In genomic region chr4:61202100-61202637, GRCh38 we compare ENCODE assay signal across 8 cellular contexts. TPM values are rescaled to one million over a fixed set of nuclear protein-coding genes. Genes with fewer than 3 reads are reported as not detected.
A peak's percentile ranks its signal among the peaks of the same experiment; 100 is the strongest.
DNase-seq lines count a peak whose midpoint lies in the region; ATAC-seq and TF ChIP-seq lines count a peak whose summit lies in the region.

No MANE protein-coding gene starts in this region.

- H3K27ac Mint-ChIP-seq in activated T-helper 2 cell treated with anti-CD3 and anti-CD28 coated beads, Interferon-gamma antibody, Interleukin-2, Interleukin-4, amounts not matched to agents 10 μg/mL and 5 μg/mL and 100 μg/mL, durations not matched to agents 14 hours and 24 hours and 36 hours, result no peak overlapping the region

- H3K9me3 ChIP-seq in iPS-18c (ENCODE audit: control insufficient read depth, insufficient read depth, low read length), result peaks cover 3% of the 10 kb centered on the region
- H3K9me3 ChIP-seq in smooth muscle cell (replicated peaks; ENCODE audit: low read depth), result no peaks in the 10 kb centered on the region

- no peak overlapping the region for H3K9ac ChIP-seq in smooth muscle cell (ENCODE audit: low read depth)

- peak; percentile 29 for TF ChIP-seq CTCF in astrocyte of the cerebellum (IDR thresholded peaks at IDR 0.05; ENCODE audit: low read depth, low read length, missing control alignments)
- no peak for TF ChIP-seq CTCF in smooth muscle cell (IDR thresholded peaks at IDR 0.05; ENCODE audit: borderline replicate concordance, insufficient read depth, poor library complexity, severe bottlenecking)

- peak; percentile 47 for DNase-seq in HT1080 (ENCODE audit: low read depth)
- no peak for DNase-seq in astrocyte of the cerebellum (ENCODE audit: low read depth)
- no peak for DNase-seq in smooth muscle cell (lab: John Stamatoyannopoulos, UW; ENCODE audit: unreplicated experiment)
- DNase-seq in activated T-helper 2 cell treated with anti-CD3 and anti-CD28 coated beads, Interferon-gamma antibody, Interleukin-2, Interleukin-4, amounts not matched to agents 10 μg/mL and 5 μg/mL and 100 μg/mL, durations not matched to agents 14 hours and 24 hours and 36 hours (ENCODE audit: low spot score), result no peak

- intact Hi-C loops in activated T-helper 2 cell treated with anti-CD3 and anti-CD28 coated beads, Interferon-gamma antibody, Interleukin-2, Interleukin-4, amounts not matched to agents 10 μg/mL and 5 μg/mL and 100 μg/mL, durations not matched to agents 14 hours and 24 hours and 36 hours (cut with micrococcal nuclease), result no loop called here

- H3K4me3 Mint-ChIP-seq in activated T-helper 2 cell treated with anti-CD3 and anti-CD28 coated beads, Interferon-gamma antibody, Interleukin-2, Interleukin-4, amounts not matched to agents 10 μg/mL and 5 μg/mL and 100 μg/mL, durations not matched to agents 14 hours and 24 hours and 36 hours (ENCODE audit: low read depth), result no peak overlapping the region

- H3K4me1 ChIP-seq in smooth muscle cell (ENCODE audit: low read depth), result peaks cover 16% of the 10 kb centered on the region

- no peaks in the 10 kb centered on the region for H3K36me3 Mint-ChIP-seq in activated T-helper 2 cell treated with anti-CD3 and anti-CD28 coated beads, Interferon-gamma antibody, Interleukin-2, Interleukin-4, amounts not matched to agents 10 μg/mL and 5 μg/mL and 100 μg/mL, durations not matched to agents 14 hours and 24 hours and 36 hours (ENCODE audit: low read depth)

- H3K4me2 ChIP-seq in smooth muscle cell, result peak overlapping the region; percentile 99

- H3K4me3 ChIP-seq in astrocyte of the cerebellum (ENCODE audit: low read depth, low read length) (peak overlapping the region; percentile 76), iPS-18c (ENCODE audit: insufficient read depth, low read depth, low read length) (peak overlapping the region; percentile 81), smooth muscle cell (peak overlapping the region; percentile 85)

- no peaks in the 10 kb centered on the region for H4K20me1 ChIP-seq in smooth muscle cell (ENCODE audit: low read depth)

- no peaks in the 10 kb centered on the region for H3F3A ChIP-seq in smooth muscle cell (ENCODE audit: low read depth)

- peaks cover 43% of the 10 kb centered on the region for H3K27me3 Mint-ChIP-seq in activated T-helper 2 cell treated with anti-CD3 and anti-CD28 coated beads, Interferon-gamma antibody, Interleukin-2, Interleukin-4, amounts not matched to agents 10 μg/mL and 5 μg/mL and 100 μg/mL, durations not matched to agents 14 hours and 24 hours and 36 hours (ENCODE audit: low read depth)

- H3K4me1 Mint-ChIP-seq in activated T-helper 2 cell treated with anti-CD3 and anti-CD28 coated beads, Interferon-gamma antibody, Interleukin-2, Interleukin-4, amounts not matched to agents 10 μg/mL and 5 μg/mL and 100 μg/mL, durations not matched to agents 14 hours and 24 hours and 36 hours (ENCODE audit: low read depth), result no peaks in the 10 kb centered on the region

- H3K79me2 ChIP-seq in smooth muscle cell (ENCODE audit: low read depth), result no peaks in the 10 kb centered on the region

- H3K36me3 ChIP-seq in smooth muscle cell (ENCODE audit: low read depth), result no peaks in the 10 kb centered on the region

- H2AFZ ChIP-seq in smooth muscle cell (ENCODE audit: low read depth), result peak overlapping the region; percentile 100

- in situ Hi-C loops in astrocyte of the cerebellum (cut with HindIII; ENCODE audit: low sequenced_read_pairs), result no loop called here

- peaks cover 39% of the 10 kb centered on the region for H3K27me3 ChIP-seq in smooth muscle cell (ENCODE audit: low read depth)

- H3K9me3 Mint-ChIP-seq in activated T-helper 2 cell treated with anti-CD3 and anti-CD28 coated beads, Interferon-gamma antibody, Interleukin-2, Interleukin-4, amounts not matched to agents 10 μg/mL and 5 μg/mL and 100 μg/mL, durations not matched to agents 14 hours and 24 hours and 36 hours, result no peaks in the 10 kb centered on the region

- WGBS in smooth muscle cell (ENCODE audit: low lambda C conversion rate), result 1% methylated on average over 36 of the region's 40 CpGs

- ATAC-seq in GM18873 (IDR thresholded peaks at IDR 0.05; ENCODE audit: low FRiP score, unreplicated experiment) (no peak), HG02588 (IDR thresholded peaks at IDR 0.05; ENCODE audit: unreplicated experiment) (no peak), HG03521 (IDR thresholded peaks at IDR 0.05; ENCODE audit: unreplicated experiment) (no peak)

- no peak overlapping the region for H3K27ac ChIP-seq in smooth muscle cell (ENCODE audit: low read depth)

RNA-seq across cellular contexts. Expression of gene ADGRL3, which starts 2.0 kb away (rescaled TPM):
- 0.73 and 1.2 TPM in 2 replicates for total RNA-seq in HT1080 (2014; rRNA removed; shearing (Covaris generic))
- polyA plus RNA-seq in HT1080 (2015; cell fraction: cytosol; rRNA removed), result 0.14 and 0.29 TPM in 2 replicates
- 0.72 and 0.82 TPM in 2 replicates for polyA plus RNA-seq in HT1080 (2015; cell fraction: nucleus; rRNA removed)
- total RNA-seq in smooth muscle cell, result 9.5 and 11.4 TPM in 2 replicates
- 2.4 and 3.1 TPM in 2 replicates for polyA plus RNA-seq in smooth muscle cell
- total RNA-seq in activated T-helper 2 cell treated with anti-CD3 and anti-CD28 coated beads, Interferon-gamma antibody, Interleukin-2, Interleukin-4, amounts not matched to agents 10 μg/mL and 5 μg/mL and 100 μg/mL, durations not matched to agents 14 hours and 24 hours and 36 hours, result not detected in 2 replicates
